26 cellular contexts compared by ENCODE assay signal in genomic region chr7:33824911-33825459, GRCh38.
"Had no signal": no experiment of that assay in that cellular context is flagged by ENCODE, and none has a peak within 500 bp of the region (broad histone marks: within the 10 kb centered on the region; RNA-seq: fewer than 3 reads in every experiment).

No MANE protein-coding gene starts in this region.

- DNase-seq: activated CD4-positive, alpha-beta T cell treated with anti-CD3 and anti-CD28 coated beads, Interleukin-2, amount 50 U/mL, for 1 hour; activated CD8-positive, alpha-beta memory T cell treated with anti-CD3 and anti-CD28 coated beads, Interleukin-2, amount 50 U/mL, for 4 hours; activated effector memory CD4-positive, alpha-beta T cell treated with Interleukin-2 at 50 U/mL for 16 hours; activated naive CD4-positive, alpha-beta T cell treated with anti-CD3 and anti-CD28 coated beads, Interleukin-2, amount 10 ng/mL, durations not matched to agents 7 days and 5 days; activated naive CD8-positive, alpha-beta T cell treated with anti-CD3 and anti-CD28 coated beads, Interleukin-2, amount 50 U/mL, for 24 hours; activated T-cell treated with anti-CD3 and anti-CD28 coated beads, Interleukin-2, amount 50 U/mL, for 4 hours; anterior cingulate cortex; dermis blood vessel endothelial cell; effector memory CD4-positive, alpha-beta T cell; foreskin melanocyte; glutamatergic neuron; hypothalamus; midbrain; right cardiac atrium; small intestine; stimulated activated CD4-positive, alpha-beta T cell treated with anti-CD3 and anti-CD28 coated beads, Interleukin-15, amount 100 ng/mL, for 24 hours; stimulated activated CD4-positive, alpha-beta T cell treated with anti-CD3 and anti-CD28 coated beads, Interleukin-2, amount 100 ng/mL, for 48 hours; stimulated activated naive CD8-positive, alpha-beta T cell treated with anti-CD3 and anti-CD28 coated beads, Interleukin-15, amount 100 ng/mL, for 72 hours; T1000 had no signal

- H3K4me3 ChIP-seq: breast epithelium, esophagus muscularis mucosa, lung, prostate gland, suprapubic skin had no signal

- H3K36me3 ChIP-seq: breast epithelium, esophagus muscularis mucosa, prostate gland, suprapubic skin had no signal

- ATAC-seq: activated CD4-positive, CD25-positive, alpha-beta regulatory T cell treated with anti-CD3 and anti-CD28 coated beads, Interleukin-2, amount 50 U/mL, for 24 hours; activated naive CD8-positive, alpha-beta T cell treated with anti-CD3 and anti-CD28 coated beads, Interleukin-2, amount 50 U/mL, for 24 hours; activated T-cell treated with anti-CD3 and anti-CD28 coated beads, Interleukin-2, amount 50 U/mL, for 4 hours; left lobe of liver; stimulated activated naive CD8-positive, alpha-beta T cell treated with anti-CD3 and anti-CD28 coated beads, Interleukin-15, amount 100 ng/mL, for 72 hours had no signal

- H3K27me3 ChIP-seq: breast epithelium, esophagus muscularis mucosa, suprapubic skin had no signal

- H3K4me1 ChIP-seq: breast epithelium, esophagus muscularis mucosa, prostate gland, suprapubic skin had no signal

- H3K9me3 ChIP-seq: prostate gland, suprapubic skin had no signal

- H3K27ac ChIP-seq: breast epithelium, esophagus muscularis mucosa, prostate gland, suprapubic skin had no signal
